Comparison of ENCODE assay signal across 8 cellular contexts in the genomic region with DNA sequence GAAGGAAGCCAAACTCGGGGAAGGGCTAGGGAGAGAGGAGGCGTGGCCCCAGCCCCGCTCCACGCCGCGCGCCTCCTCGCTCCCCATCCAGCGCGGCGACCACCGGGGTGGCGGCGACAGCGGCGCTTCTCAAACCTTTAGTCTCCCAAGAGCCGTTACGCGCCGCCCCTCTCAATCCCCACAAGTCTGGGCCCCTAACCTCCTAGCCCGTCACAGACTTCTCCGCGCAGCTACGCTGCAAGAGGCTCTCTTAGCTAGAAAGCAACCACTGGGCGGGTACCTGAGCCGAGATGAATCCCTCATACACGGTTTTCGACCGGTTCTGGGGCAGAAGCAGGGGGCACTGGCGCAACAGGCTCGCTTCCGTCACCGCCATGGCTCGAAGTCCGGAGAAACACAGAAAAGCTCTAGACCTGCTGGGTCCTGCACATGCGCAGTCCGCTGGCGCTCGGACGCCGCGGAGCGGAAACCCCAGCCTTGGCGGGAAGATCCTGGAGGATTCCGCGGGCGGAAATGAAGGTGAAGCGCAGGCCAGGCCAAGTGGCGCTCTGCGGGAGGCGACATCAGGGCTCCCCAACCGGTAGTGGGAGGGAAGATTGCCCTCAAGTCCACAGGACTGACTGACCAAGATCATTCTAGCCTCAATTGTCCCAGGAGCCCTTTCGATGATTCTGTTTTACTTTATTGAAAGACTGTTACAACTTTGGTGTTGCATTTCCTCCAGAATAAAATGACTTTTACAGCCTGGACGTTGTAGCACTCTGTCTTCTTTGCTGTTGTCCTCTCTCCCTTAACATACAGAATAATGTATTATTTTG. TPM values are rescaled to one million over a fixed set of nuclear protein-coding genes. Genes with fewer than 3 reads are reported as not detected.
A peak's percentile ranks its signal among the peaks of the same experiment; 100 is the strongest.
DNase-seq lines count a peak whose midpoint lies in the region; ATAC-seq and TF ChIP-seq lines count a peak whose summit lies in the region.

A gene (minus strand): TSS at position 388 of the 818 bp plus-strand sequence. CDS start 12 bp downstream, at position 376.

- intact Hi-C loops in left ventricle myocardium superior (cut with micrococcal nuclease) = no loop called here
- intact Hi-C loops in upper lobe of right lung (cut with DNase I) = no loop called here

- peak within 1 kb of the TSS; percentile 73 for H3K27ac Mint-ChIP-seq in T-helper 1 cell treated with Interleukin-12 subunit alpha and Interleukin-12 subunit beta and Interleukin-4 antibody, amounts not matched to agents 30 μg/mL and 1 μg/mL, for 36 hours
- H3K27ac Mint-ChIP-seq in progenitor cell of endocrine pancreas = peak within 1 kb of the TSS; percentile 99

- DNase-seq in NCI-H146 treated with DMSO at 0.1 percent for 48 hours (lab: John Stamatoyannopoulos, UW; ENCODE audit: unreplicated experiment) (peak; percentile 89), amygdala (lab: John Stamatoyannopoulos, UW) (peak; percentile 21 to 92 (median 80)), left ventricle myocardium superior (peak; percentile 95), progenitor cell of endocrine pancreas (ENCODE audit: low spot score, unreplicated experiment) (peak; percentile 86), upper lobe of right lung (peak; percentile 95)

- H3K27ac ChIP-seq in upper lobe of right lung = peak within 1 kb of the TSS; percentile 71

- TF ChIP-seq CTCF in progenitor cell of endocrine pancreas (IDR thresholded peaks at IDR 0.05; ENCODE audit: unreplicated experiment) (no peak), upper lobe of right lung (IDR thresholded peaks at IDR 0.05) (no peak)

- H3K9me3 Mint-ChIP-seq in T-helper 1 cell treated with Interleukin-12 subunit alpha and Interleukin-12 subunit beta and Interleukin-4 antibody, amounts not matched to agents 30 μg/mL and 1 μg/mL, for 36 hours = no peaks in the 10 kb centered on the region
- peaks cover 4% of the 10 kb centered on the region for H3K9me3 Mint-ChIP-seq in progenitor cell of endocrine pancreas (ENCODE audit: low read depth)

- peaks cover 9% of the 10 kb centered on the region for H3K4me1 ChIP-seq in upper lobe of right lung

- no peaks in the 10 kb centered on the region for H3K36me3 ChIP-seq in upper lobe of right lung

- H3K4me3 Mint-ChIP-seq in T-helper 1 cell treated with Interleukin-12 subunit alpha and Interleukin-12 subunit beta and Interleukin-4 antibody, amounts not matched to agents 30 μg/mL and 1 μg/mL, for 36 hours = peak within 1 kb of the TSS; percentile 91
- peak within 1 kb of the TSS; percentile 93 for H3K4me3 Mint-ChIP-seq in progenitor cell of endocrine pancreas (ENCODE audit: low read depth)

- H3K9me3 ChIP-seq in upper lobe of right lung = no peaks in the 10 kb centered on the region

- H3K4me3 ChIP-seq in upper lobe of right lung = peak within 1 kb of the TSS; percentile 88

- H3K27me3 ChIP-seq in upper lobe of right lung = no peaks in the 10 kb centered on the region

- peaks cover 9% of the 10 kb centered on the region for H3K27me3 Mint-ChIP-seq in T-helper 1 cell treated with Interleukin-12 subunit alpha and Interleukin-12 subunit beta and Interleukin-4 antibody, amounts not matched to agents 30 μg/mL and 1 μg/mL, for 36 hours (ENCODE audit: low read depth)
- H3K27me3 Mint-ChIP-seq in progenitor cell of endocrine pancreas = peaks cover 8% of the 10 kb centered on the region

- peak; percentile 77 for ATAC-seq in GM18498 (IDR thresholded peaks at IDR 0.05; ENCODE audit: unreplicated experiment)
- peak; percentile 71 for ATAC-seq in HG02884 (IDR thresholded peaks at IDR 0.05; ENCODE audit: unreplicated experiment)
- ATAC-seq in left ventricle myocardium superior = peak; percentile 99
- peak; percentile 97 for ATAC-seq in upper lobe of right lung

- H3K4me1 Mint-ChIP-seq in T-helper 1 cell treated with Interleukin-12 subunit alpha and Interleukin-12 subunit beta and Interleukin-4 antibody, amounts not matched to agents 30 μg/mL and 1 μg/mL, for 36 hours (ENCODE audit: low read depth) = peaks cover 16% of the 10 kb centered on the region
- H3K4me1 Mint-ChIP-seq in progenitor cell of endocrine pancreas (ENCODE audit: low read depth) = peaks cover 25% of the 10 kb centered on the region

- no peaks in the 10 kb centered on the region for H3K36me3 Mint-ChIP-seq in T-helper 1 cell treated with Interleukin-12 subunit alpha and Interleukin-12 subunit beta and Interleukin-4 antibody, amounts not matched to agents 30 μg/mL and 1 μg/mL, for 36 hours (ENCODE audit: low read depth)
- H3K36me3 Mint-ChIP-seq in progenitor cell of endocrine pancreas (ENCODE audit: insufficient read depth) = no peaks in the 10 kb centered on the region

RNA-seq across cellular contexts. Expression of the gene that starts here (rescaled TPM):
- total RNA-seq in left ventricle myocardium superior (12.0 TPM), progenitor cell of endocrine pancreas (38.1 and 40.0 TPM in 2 replicates), upper lobe of right lung (17.9 TPM)

Comparison
In these comparisons a context has a peak if more than half of its experiments do, and no peak if none do; other contexts are left out.
1. Peak in every context shown above with its lines: DNase-seq, ATAC-seq, H3K4me3 ChIP-seq and H3K27ac ChIP-seq.